In the genomic region with DNA sequence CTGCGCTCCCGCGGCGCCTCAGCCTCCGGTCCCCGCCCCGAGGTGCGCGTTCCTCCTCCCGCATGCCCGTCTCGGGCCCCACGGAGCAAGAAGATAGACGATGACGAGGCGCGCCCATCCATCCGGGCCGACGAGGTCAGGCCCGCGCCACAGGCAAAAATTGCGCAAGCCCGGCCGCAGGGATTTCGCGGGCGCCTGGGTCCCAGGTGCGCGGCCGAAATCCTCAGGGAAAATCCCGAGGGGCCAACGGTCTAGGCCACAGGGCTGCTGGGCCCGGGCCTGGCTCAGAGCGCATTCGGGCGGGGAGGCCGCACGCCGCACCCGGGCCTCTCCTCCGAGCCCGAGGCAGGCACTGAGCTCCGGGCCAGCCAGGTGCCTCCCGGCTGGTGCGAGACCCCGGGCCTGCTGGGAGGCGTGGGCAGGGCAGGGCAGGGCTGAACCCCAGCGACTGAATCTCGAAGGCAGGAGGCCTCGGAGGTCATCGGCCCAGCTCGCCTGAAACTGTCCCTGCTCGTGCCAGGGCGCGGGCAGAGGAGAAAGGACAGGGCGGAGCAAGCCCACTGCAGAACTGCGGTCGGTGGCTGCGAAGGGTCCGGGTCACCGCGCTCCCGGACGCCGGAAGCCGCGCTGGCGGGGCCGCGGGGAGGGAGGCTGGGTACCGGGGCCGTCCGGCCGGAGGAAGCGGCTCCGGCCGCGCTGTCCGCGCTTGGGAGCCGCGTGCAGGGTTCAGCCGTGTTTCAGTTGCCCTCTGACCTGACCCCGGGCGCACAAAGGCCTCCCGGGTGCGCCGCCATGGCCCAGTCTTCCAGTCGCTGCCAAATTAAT, we compare ENCODE assay signal across 11 cellular contexts.
DNase-seq lines count a peak whose midpoint lies in the region; ATAC-seq and TF ChIP-seq lines count a peak whose summit lies in the region.
"Had no signal": no experiment of that assay in that cellular context is flagged by ENCODE, and none has a peak within 500 bp of the region (broad histone marks: within the 10 kb centered on the region; RNA-seq: fewer than 3 reads in every experiment).

No MANE protein-coding gene starts in this region.

- peaks cover 20% of the 10 kb centered on the region for H3K9me3 ChIP-seq in A673 (ENCODE audit: low read depth, low read length, poor library complexity, severe bottlenecking)

- no peak overlapping the region for H3K27ac ChIP-seq in A673 (ENCODE audit: low read depth, low read length, poor library complexity, severe bottlenecking)
- H3K27ac ChIP-seq: hepatocyte, tibial nerve had no signal

- H3K9me3 Mint-ChIP-seq in activated CD4-positive, alpha-beta T cell treated with anti-CD3 and anti-CD28 coated beads for 36 hours (ENCODE audit: low read depth), result peaks cover 6% of the 10 kb centered on the region
- H3K9me3 Mint-ChIP-seq in activated naive CD8-positive, alpha-beta T cell treated with anti-CD3 and anti-CD28 coated beads, Interleukin-2, amount 10 ng/mL, durations not matched to agents 7 days and 5 days, result peaks cover 15% of the 10 kb centered on the region
- H3K9me3 Mint-ChIP-seq in stimulated activated effector memory CD8-positive, alpha-beta T cell treated with anti-CD3 and anti-CD28 coated beads, Interleukin-12 subunit alpha, Interleukin-12 subunit beta, amount 100 ng/mL, for 72 hours, result peaks cover 14% of the 10 kb centered on the region
- peaks cover 44% of the 10 kb centered on the region for H3K9me3 Mint-ChIP-seq in HFFc6

- peaks cover 15% of the 10 kb centered on the region for H3K4me1 Mint-ChIP-seq in activated CD4-positive, alpha-beta T cell treated with anti-CD3 and anti-CD28 coated beads for 36 hours
- H3K4me1 Mint-ChIP-seq in activated naive CD8-positive, alpha-beta T cell treated with anti-CD3 and anti-CD28 coated beads, Interleukin-2, amount 10 ng/mL, durations not matched to agents 7 days and 5 days, result peaks cover 2% of the 10 kb centered on the region
- peaks cover 23% of the 10 kb centered on the region for H3K4me1 Mint-ChIP-seq in stimulated activated effector memory CD8-positive, alpha-beta T cell treated with anti-CD3 and anti-CD28 coated beads, Interleukin-12 subunit alpha, Interleukin-12 subunit beta, amount 100 ng/mL, for 72 hours
- peaks cover 21% of the 10 kb centered on the region for H3K4me1 Mint-ChIP-seq in HFFc6 (ENCODE audit: low read depth)

- no peak overlapping the region for H3K27ac Mint-ChIP-seq in activated CD4-positive, alpha-beta T cell treated with anti-CD3 and anti-CD28 coated beads for 36 hours
- no peak overlapping the region for H3K27ac Mint-ChIP-seq in activated naive CD8-positive, alpha-beta T cell treated with anti-CD3 and anti-CD28 coated beads, Interleukin-2, amount 10 ng/mL, durations not matched to agents 7 days and 5 days
- no peak overlapping the region for H3K27ac Mint-ChIP-seq in stimulated activated effector memory CD8-positive, alpha-beta T cell treated with anti-CD3 and anti-CD28 coated beads, Interleukin-12 subunit alpha, Interleukin-12 subunit beta, amount 100 ng/mL, for 72 hours
- H3K27ac Mint-ChIP-seq in HFFc6, result no peak overlapping the region

- peaks cover 2% of the 10 kb centered on the region for H3K36me3 Mint-ChIP-seq in activated CD4-positive, alpha-beta T cell treated with anti-CD3 and anti-CD28 coated beads for 36 hours (ENCODE audit: low read depth)
- H3K36me3 Mint-ChIP-seq in activated naive CD8-positive, alpha-beta T cell treated with anti-CD3 and anti-CD28 coated beads, Interleukin-2, amount 10 ng/mL, durations not matched to agents 7 days and 5 days, result peaks cover 14% of the 10 kb centered on the region
- H3K36me3 Mint-ChIP-seq in stimulated activated effector memory CD8-positive, alpha-beta T cell treated with anti-CD3 and anti-CD28 coated beads, Interleukin-12 subunit alpha, Interleukin-12 subunit beta, amount 100 ng/mL, for 72 hours, result peaks cover 6% of the 10 kb centered on the region
- peaks cover 42% of the 10 kb centered on the region for H3K36me3 Mint-ChIP-seq in HFFc6 (ENCODE audit: low read depth)

- no TSS peak for BruUV-seq in A673 (replicated peaks; lab: Mats Ljungman, UMichigan)

- intact Hi-C loops in activated CD4-positive, alpha-beta T cell treated with anti-CD3 and anti-CD28 coated beads for 36 hours (cut with DNase I, micrococcal nuclease), result loop anchor here (2.0 to 5.0 kb wide), 6 partner anchors 37 to 149 kb away; no protein-coding TSS in a partner anchor
- intact Hi-C loops in left colon (cut with DNase I, micrococcal nuclease), result no loop called here
- intact Hi-C loops in A673 (cut with micrococcal nuclease; ENCODE audit: unreplicated experiment), result no loop called here

- CTCF ChIA-PET in activated CD4-positive, alpha-beta T cell treated with anti-CD3 and anti-CD28 coated beads for 36 hours (lab: Charles Lee), result no interaction called here
- CTCF ChIA-PET in A673 (lab: Charles Lee), result no interaction called here

- H3K4me1 ChIP-seq in A673 (ENCODE audit: insufficient read depth, low read length, poor library complexity, severe bottlenecking), result peaks cover 4% of the 10 kb centered on the region

- no peaks in the 10 kb centered on the region for H3K36me3 ChIP-seq in A673 (ENCODE audit: insufficient read depth, low read length, poor library complexity, severe bottlenecking)

- DNase-seq in activated CD4-positive, alpha-beta T cell treated with anti-CD3 and anti-CD28 coated beads for 36 hours, result peak; percentile 28
- DNase-seq in activated CD4-positive, alpha-beta T cell treated with anti-CD3 and anti-CD28 coated beads for 4 hours, result no peak
- peak; percentile 36 for DNase-seq in activated naive CD8-positive, alpha-beta T cell treated with anti-CD3 and anti-CD28 coated beads, Interleukin-2, amount 10 ng/mL, durations not matched to agents 7 days and 5 days
- no peak for DNase-seq in left colon
- DNase-seq in stimulated activated effector memory CD8-positive, alpha-beta T cell treated with anti-CD3 and anti-CD28 coated beads, Interleukin-12 subunit alpha, Interleukin-12 subunit beta, amount 100 ng/mL, for 72 hours (ENCODE audit: low spot score in 2 of 2), result no peak
- no peak for DNase-seq in superior temporal gyrus (ENCODE audit: extremely low spot score)
- DNase-seq in HFFc6, result no peak
- no peak for DNase-seq in A673 (ENCODE audit: low spot score)
- DNase-seq: dermis blood vessel endothelial cell had no signal

- H3K27me3 ChIP-seq in A673 (replicated peaks; ENCODE audit: insufficient read depth, low read depth, low read length, poor library complexity), result no peaks in the 10 kb centered on the region
- H3K27me3 ChIP-seq: hepatocyte had no signal

- no peak for TF ChIP-seq CTCF in HFFc6 (IDR thresholded peaks at IDR 0.05)
- TF ChIP-seq CTCF in A673 (conservative IDR thresholded peaks at IDR 0.05; ENCODE audit: low read depth, low read length), result no peak

- H3K27me3 Mint-ChIP-seq in activated CD4-positive, alpha-beta T cell treated with anti-CD3 and anti-CD28 coated beads for 36 hours, result peaks cover 66% of the 10 kb centered on the region
- peaks cover 85% of the 10 kb centered on the region for H3K27me3 Mint-ChIP-seq in activated naive CD8-positive, alpha-beta T cell treated with anti-CD3 and anti-CD28 coated beads, Interleukin-2, amount 10 ng/mL, durations not matched to agents 7 days and 5 days
- H3K27me3 Mint-ChIP-seq in HFFc6 (ENCODE audit: insufficient read depth), result no peaks in the 10 kb centered on the region; the same call in 1 of the 2 replicates

- POLR2A ChIA-PET in activated CD4-positive, alpha-beta T cell treated with anti-CD3 and anti-CD28 coated beads for 36 hours (lab: Charles Lee), result interaction anchor here (0.6 kb wide), 1 partner anchor 183 kb away, joined by 5 read pairs; the partner anchor contains the start of gene ANKRA2
- POLR2A ChIA-PET in activated naive CD8-positive, alpha-beta T cell treated with anti-CD3 and anti-CD28 coated beads, Interleukin-2, amount 10 ng/mL, durations not matched to agents 7 days and 5 days (lab: Charles Lee), result no interaction called here
- POLR2A ChIA-PET in A673 (lab: Charles Lee; ENCODE audit: low non-redundant PET), result no interaction called here

- H3K4me3 Mint-ChIP-seq in activated CD4-positive, alpha-beta T cell treated with anti-CD3 and anti-CD28 coated beads for 36 hours, result no peak overlapping the region
- no peak overlapping the region for H3K4me3 Mint-ChIP-seq in activated naive CD8-positive, alpha-beta T cell treated with anti-CD3 and anti-CD28 coated beads, Interleukin-2, amount 10 ng/mL, durations not matched to agents 7 days and 5 days
- peak overlapping the region; percentile 38 for H3K4me3 Mint-ChIP-seq in stimulated activated effector memory CD8-positive, alpha-beta T cell treated with anti-CD3 and anti-CD28 coated beads, Interleukin-12 subunit alpha, Interleukin-12 subunit beta, amount 100 ng/mL, for 72 hours
- H3K4me3 Mint-ChIP-seq in HFFc6, result no peak overlapping the region

- no peak overlapping the region for H3K4me3 ChIP-seq in A673 (ENCODE audit: low read depth, low read length, poor library complexity, severe bottlenecking)
- H3K4me3 ChIP-seq: hepatocyte had no signal

- no peak for ATAC-seq in activated CD4-positive, alpha-beta T cell treated with anti-CD3 and anti-CD28 coated beads for 36 hours
- no peak for ATAC-seq in activated naive CD8-positive, alpha-beta T cell treated with anti-CD3 and anti-CD28 coated beads, Interleukin-2, amount 10 ng/mL, durations not matched to agents 7 days and 5 days (ENCODE audit: low read depth)
- peak; percentile 42 for ATAC-seq in left colon
- peak; percentile 21 for ATAC-seq in stimulated activated effector memory CD8-positive, alpha-beta T cell treated with anti-CD3 and anti-CD28 coated beads, Interleukin-12 subunit alpha, Interleukin-12 subunit beta, amount 100 ng/mL, for 72 hours

Comparison
In these comparisons a context has a peak if more than half of its experiments do, and no peak if none do; other contexts are left out.
1. DNase-seq: peak in activated CD4-positive, alpha-beta T cell treated with anti-CD3 and anti-CD28 coated beads for 36 hours (single experiment) and activated naive CD8-positive, alpha-beta T cell treated with anti-CD3 and anti-CD28 coated beads, Interleukin-2, amount 10 ng/mL, durations not matched to agents 7 days and 5 days (single experiment); none in activated CD4-positive, alpha-beta T cell treated with anti-CD3 and anti-CD28 coated beads for 4 hours (0 of 2), left colon (0 of 2), stimulated activated effector memory CD8-positive, alpha-beta T cell treated with anti-CD3 and anti-CD28 coated beads, Interleukin-12 subunit alpha, Interleukin-12 subunit beta, amount 100 ng/mL, for 72 hours (0 of 2), superior temporal gyrus (single experiment), HFFc6 (single experiment) and A673 (single experiment).
2. ATAC-seq: peak in left colon (single experiment) and stimulated activated effector memory CD8-positive, alpha-beta T cell treated with anti-CD3 and anti-CD28 coated beads, Interleukin-12 subunit alpha, Interleukin-12 subunit beta, amount 100 ng/mL, for 72 hours (single experiment); none in activated CD4-positive, alpha-beta T cell treated with anti-CD3 and anti-CD28 coated beads for 36 hours (single experiment) and activated naive CD8-positive, alpha-beta T cell treated with anti-CD3 and anti-CD28 coated beads, Interleukin-2, amount 10 ng/mL, durations not matched to agents 7 days and 5 days (single experiment).
3. intact Hi-C loops: an anchor here in activated CD4-positive, alpha-beta T cell treated with anti-CD3 and anti-CD28 coated beads for 36 hours (2.0 to 5.0 kb wide); none called in left colon and A673.